Comparison of ENCODE assay signal across 11 cellular contexts in the genomic region with DNA sequence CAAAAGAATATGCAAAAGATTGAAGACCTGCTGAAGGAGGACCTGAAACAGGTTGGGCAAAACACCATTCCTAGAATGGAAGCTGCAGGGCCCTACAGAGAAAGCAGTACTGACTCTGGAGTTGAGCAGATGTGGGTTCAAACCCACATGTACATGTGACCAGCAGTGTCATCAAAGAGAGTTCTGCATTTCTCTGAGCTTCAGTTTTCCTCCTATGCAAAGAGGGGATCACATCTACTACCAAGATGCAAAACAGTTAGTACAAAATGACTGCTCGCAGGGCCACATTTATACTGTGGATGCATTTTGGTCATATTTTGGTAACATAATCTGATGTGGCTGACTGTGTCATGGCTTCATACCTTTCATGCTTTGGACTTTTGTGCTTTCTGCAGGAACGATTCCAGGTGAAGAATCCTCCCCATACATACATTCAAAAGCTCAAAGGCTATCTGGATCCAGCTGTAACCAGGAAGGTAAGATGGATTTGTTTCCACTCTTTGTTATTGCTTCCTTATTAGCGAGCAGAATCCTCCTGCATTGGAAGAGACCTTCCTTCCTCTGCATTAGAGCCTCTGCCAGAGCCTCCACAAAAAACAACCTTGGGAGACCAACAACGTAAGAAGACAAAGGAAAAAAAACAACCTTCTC.
A peak's percentile ranks its signal among the peaks of the same experiment; 100 is the strongest.
DNase-seq lines count a peak whose midpoint lies in the region; ATAC-seq and TF ChIP-seq lines count a peak whose summit lies in the region.
"Had no signal": no experiment of that assay in that cellular context is flagged by ENCODE, and none has a peak within 500 bp of the region (broad histone marks: within the 10 kb centered on the region; RNA-seq: fewer than 3 reads in every experiment).

No MANE protein-coding gene starts in this region.

- peak overlapping the region; percentile 64 for H3K27ac ChIP-seq in HUES48 (ENCODE audit: low read depth, low read length)
- peak overlapping the region; percentile 64 to 89 (median 82) for H3K27ac ChIP-seq in adrenal gland
- H3K27ac ChIP-seq in lung (ENCODE audit: low read depth in 1 of 2, low read length in 1 of 2) = peak overlapping the region; percentile 22 to 54
- H3K27ac ChIP-seq in temporal lobe (ENCODE audit: low read depth, low read length) = peak overlapping the region; percentile 86
- no peak overlapping the region for H3K27ac ChIP-seq in prostate gland

- intact Hi-C loops in adrenal gland (cut with DNase I) (no loop called here), prostate gland (cut with DNase I) (no loop called here)

- no peak for TF ChIP-seq CTCF in adrenal gland (IDR thresholded peaks at IDR 0.05)
- no peak for TF ChIP-seq CTCF in lung (IDR thresholded peaks at IDR 0.05; ENCODE audit: control extremely low read depth, extremely low read depth)
- TF ChIP-seq CTCF in prostate gland (IDR thresholded peaks at IDR 0.05) = no peak

- H3K4me1 ChIP-seq in HUES48 (ENCODE audit: control insufficient read depth, insufficient read depth, low read length) (peaks cover 11% of the 10 kb centered on the region), adrenal gland (replicated peaks in 1 of 2) (peaks cover 12 to 28% of the 10 kb centered on the region in 2 donors), lung (ENCODE audit: control insufficient read depth in 2 of 2, insufficient read depth in 2 of 2, low read length in 2 of 2) (peaks cover 3 to 11% of the 10 kb centered on the region in 2 donors), prostate gland (replicated peaks) (no peaks in the 10 kb centered on the region)

- no peak for ATAC-seq in lung (ENCODE audit: insufficient read depth, low FRiP score)
- ATAC-seq: T-helper 17 cell had no signal

- DNase-seq in adrenal gland = no peak
- no peak for DNase-seq in lung (ENCODE audit: low spot score)
- DNase-seq in HT-29 (ENCODE audit: low spot score) = no peak
- no peak for DNase-seq in AG08395 (ENCODE audit: low spot score)
- no peak for DNase-seq in prostate gland (ENCODE audit: low spot score)
- DNase-seq in activated CD4-positive, alpha-beta T cell treated with anti-CD3 and anti-CD28 coated beads for 1 hour = no peak
- DNase-seq: immature natural killer cell; NK-92 treated with Interleukin-12 subunit alpha and Interleukin-12 subunit beta, amount 100 ng/mL, for 24 hours; T-helper 17 cell had no signal

- H3K9me3 ChIP-seq in HUES48 (ENCODE audit: control insufficient read depth, insufficient read depth, low read length) (no peaks in the 10 kb centered on the region), adrenal gland (replicated peaks in 1 of 3) (no peaks in the 10 kb centered on the region), lung (ENCODE audit: control insufficient read depth in 2 of 2, insufficient read depth in 1 of 2, low read length in 1 of 2) (no peaks in the 10 kb centered on the region), prostate gland (no peaks in the 10 kb centered on the region)

- H3K9ac ChIP-seq in HUES48 (ENCODE audit: low read depth, low read length) = no peak overlapping the region

- 60 to 70% (median 63%) methylated on average over 4 of the region's 4 CpGs for WGBS in adrenal gland, 4 donors
- 70 to 76% methylated on average over 4 of the region's 4 CpGs for WGBS in lung, 2 donors
- 68% methylated on average over 4 of the region's 4 CpGs for WGBS in prostate gland

- no peak overlapping the region for H3K4me3 ChIP-seq in HUES48 (ENCODE audit: low read depth, low read length)
- no peak overlapping the region for H3K4me3 ChIP-seq in adrenal gland
- H3K4me3 ChIP-seq in lung = no peak overlapping the region
- no peak overlapping the region for H3K4me3 ChIP-seq in prostate gland

- TF ChIP-seq POLR2A in adrenal gland (IDR thresholded peaks at IDR 0.05) (no peak), prostate gland (IDR thresholded peaks at IDR 0.05) (no peak)

- H3K36me3 ChIP-seq in HUES48 (ENCODE audit: control insufficient read depth, insufficient read depth, low read length) (peaks cover 3% of the 10 kb centered on the region; the same call in 1 of the 2 replicates), adrenal gland (replicated peaks in 1 of 2) (no peaks in the 10 kb centered on the region), lung (ENCODE audit: control insufficient read depth in 2 of 2, insufficient read depth in 2 of 2, low read length in 2 of 2) (peaks cover 1 to 2% of the 10 kb centered on the region in 2 donors), prostate gland (no peaks in the 10 kb centered on the region)

- H3K27me3 ChIP-seq in HUES48 (ENCODE audit: control insufficient read depth, insufficient read depth, low read length) (no peaks in the 10 kb centered on the region), adrenal gland (no peaks in the 10 kb centered on the region), lung (ENCODE audit: control insufficient read depth, insufficient read depth) (no peaks in the 10 kb centered on the region), prostate gland (replicated peaks; ENCODE audit: insufficient read depth) (no peaks in the 10 kb centered on the region)

Comparison
In these comparisons a context has a peak if more than half of its experiments do, and no peak if none do; other contexts are left out.
1. H3K27ac ChIP-seq: peak in HUES48 (single experiment), adrenal gland (5 of 5), lung (2 of 2) and temporal lobe (single experiment); none in prostate gland (0 of 2).